ENCODE assay signal across 16 cellular contexts in genomic region chr4:159271857-159272256, GRCh38.
DNase-seq lines count a peak whose midpoint lies in the region; ATAC-seq and TF ChIP-seq lines count a peak whose summit lies in the region.
"Had no signal": no experiment of that assay in that cellular context is flagged by ENCODE, and none has a peak within 500 bp of the region (broad histone marks: within the 10 kb centered on the region; RNA-seq: fewer than 3 reads in every experiment).

No MANE protein-coding gene starts in this region.

- no peaks in the 10 kb centered on the region for H3K79me2 ChIP-seq in Loucy (ENCODE audit: insufficient read depth, low read length)

- no peaks in the 10 kb centered on the region for H4K20me1 ChIP-seq in Loucy (ENCODE audit: insufficient read depth, low read length, poor library complexity, severe bottlenecking)

- peaks cover 0 to 1% (median 0%) of the 10 kb centered on the region in 7 donors for H3K9me3 Mint-ChIP-seq in CD14-positive monocyte
- H3K9me3 Mint-ChIP-seq in chondrocyte (ENCODE audit: low read depth), result no peaks in the 10 kb centered on the region

- WGBS in mesodermal cell (ENCODE audit: insufficient coverage in 2 of 2), 2 experiments, result 86 to 97% methylated on average over 4 of the region's 4 CpGs

- intact Hi-C loops in CD14-positive monocyte (cut with micrococcal nuclease) (no loop called here), vagina (cut with DNase I) (no loop called here)

- H3K4me3 Mint-ChIP-seq in CD14-positive monocyte, result peak overlapping the region in 1 of 2 donors; percentile 21
- H3K4me3 Mint-ChIP-seq in chondrocyte (ENCODE audit: unreplicated experiment), result no peak overlapping the region

- H3K9me2 ChIP-seq in Loucy (replicated peaks; ENCODE audit: low read depth, low read length), result no peaks in the 10 kb centered on the region

- peaks cover 36% of the 10 kb centered on the region for H3K4me1 ChIP-seq in Loucy (ENCODE audit: insufficient read depth, low read length, poor library complexity, severe bottlenecking)
- H3K4me1 ChIP-seq in mesodermal cell (ENCODE audit: control insufficient read depth, insufficient read depth, low read length, poor library complexity, severe bottlenecking), result peaks cover 30% of the 10 kb centered on the region
- peaks cover 45% of the 10 kb centered on the region for H3K4me1 ChIP-seq in vagina
- H3K4me1 ChIP-seq: colonic mucosa had no signal

- no peaks in the 10 kb centered on the region for H3K36me3 ChIP-seq in Loucy (ENCODE audit: insufficient read depth, low read length)
- H3K36me3 ChIP-seq in mesodermal cell (ENCODE audit: control insufficient read depth, insufficient read depth, low read length), result no peaks in the 10 kb centered on the region
- H3K36me3 ChIP-seq in vagina, result no peaks in the 10 kb centered on the region
- H3K36me3 ChIP-seq: colonic mucosa, transverse colon had no signal

- H3K27ac ChIP-seq in mesodermal cell (ENCODE audit: low read depth, low read length, severe bottlenecking) (peak overlapping the region; percentile 62), vagina (no peak overlapping the region)
- H3K27ac ChIP-seq: colonic mucosa, PC-9, transverse colon had no signal

- ATAC-seq in HG02981 (IDR thresholded peaks at IDR 0.05; ENCODE audit: unreplicated experiment), result no peak
- no peak for ATAC-seq in GM21737 (IDR thresholded peaks at IDR 0.05; ENCODE audit: unreplicated experiment)
- ATAC-seq: mucosa of descending colon had no signal

- H3K9ac ChIP-seq in Loucy (ENCODE audit: low read depth, low read length, poor library complexity, severe bottlenecking), result no peak overlapping the region

- peaks cover 0 to 1% (median 0%) of the 10 kb centered on the region in 3 donors for H3K27me3 Mint-ChIP-seq in CD14-positive monocyte (ENCODE audit: low read depth in 3 of 3)
- H3K27me3 Mint-ChIP-seq in chondrocyte (ENCODE audit: low read depth), result no peaks in the 10 kb centered on the region

- H3K36me3 Mint-ChIP-seq in CD14-positive monocyte, result peaks cover 6% of the 10 kb centered on the region in 2 donors
- H3K36me3 Mint-ChIP-seq in chondrocyte (ENCODE audit: low read depth), result no peaks in the 10 kb centered on the region

- H3K27me3 ChIP-seq in Loucy (ENCODE audit: insufficient read depth, low read length, poor library complexity, severe bottlenecking) (no peaks in the 10 kb centered on the region), vagina (no peaks in the 10 kb centered on the region)
- H3K27me3 ChIP-seq: colonic mucosa, transverse colon had no signal

- no peak overlapping the region for H3K4me3 ChIP-seq in Loucy (ENCODE audit: low read length, poor library complexity, severe bottlenecking)
- H3K4me3 ChIP-seq in mesodermal cell (ENCODE audit: extremely low read depth, insufficient read depth, low read length, poor library complexity, severe bottlenecking), result no peak overlapping the region
- H3K4me3 ChIP-seq in vagina, result no peak overlapping the region
- H3K4me3 ChIP-seq: colonic mucosa, mucosa of descending colon, PC-9, transverse colon had no signal

- no peak overlapping the region for H2AFZ ChIP-seq in Loucy (ENCODE audit: low read length)
- H2AFZ ChIP-seq: PC-9 had no signal

- H3K4me2 ChIP-seq in Loucy (ENCODE audit: low read depth, low read length, poor library complexity, severe bottlenecking), result peak overlapping the region; percentile 21
- H3K4me2 ChIP-seq: PC-9 had no signal

- TF ChIP-seq POLR2A in vagina (IDR thresholded peaks at IDR 0.05), result no peak

- H3K27ac Mint-ChIP-seq in CD14-positive monocyte (peak overlapping the region; percentile 32 to 91 (median 80)), chondrocyte (ENCODE audit: unreplicated experiment) (peak overlapping the region; percentile 46)

- no peaks in the 10 kb centered on the region; the same call in 1 of the 2 replicates for H3F3A ChIP-seq in Loucy (ENCODE audit: low read depth)

- H3K4me1 Mint-ChIP-seq in CD14-positive monocyte (peaks cover 51% of the 10 kb centered on the region), chondrocyte (ENCODE audit: low read depth) (peaks cover 49% of the 10 kb centered on the region)

- no peak for DNase-seq in CD14-positive monocyte (ENCODE audit: low spot score)
- DNase-seq in chondrocyte (ENCODE audit: low spot score), result no peak
- no peak for DNase-seq in vagina (ENCODE audit: extremely low spot score in 2 of 2)
- DNase-seq in activated CD4-positive, alpha-beta T cell treated with anti-CD3 and anti-CD28 coated beads for 4 hours, result no peak
- DNase-seq: activated T-cell treated with anti-CD3 and anti-CD28 coated beads, Interleukin-2, amount 50 U/mL, for 1 hour; colonic mucosa; DMS53; mucosa of descending colon; NCI-H1092 treated with DMSO at 0.1 percent for 48 hours; NCI-H345; PC-9; transverse colon had no signal

- peaks cover 3% of the 10 kb centered on the region; the same call in 1 of the 2 replicates for H3K9me3 ChIP-seq in Loucy (ENCODE audit: insufficient read depth, low read depth, low read length)
- H3K9me3 ChIP-seq in mesodermal cell (ENCODE audit: control insufficient read depth, low read length), result no peaks in the 10 kb centered on the region
- H3K9me3 ChIP-seq in vagina, result no peaks in the 10 kb centered on the region
- H3K9me3 ChIP-seq: colonic mucosa, mucosa of descending colon, transverse colon had no signal

- no peak for TF ChIP-seq CTCF in CD14-positive monocyte (IDR thresholded peaks at IDR 0.05)
- TF ChIP-seq CTCF in Loucy (conservative IDR thresholded peaks at IDR 0.05; ENCODE audit: low read length), result no peak
- no peak for TF ChIP-seq CTCF in chondrocyte (IDR thresholded peaks at IDR 0.05)
- no peak for TF ChIP-seq CTCF in vagina (IDR thresholded peaks at IDR 0.05)
